ENCODE assay signal across 8 cellular contexts in genomic region chr1:25922633-25923567, GRCh38. TPM values are rescaled to one million over a fixed set of nuclear protein-coding genes. Genes with fewer than 3 reads are reported as not detected.
DNase-seq lines count a peak whose midpoint lies in the region; ATAC-seq, FAIRE-seq and TF ChIP-seq lines count a peak whose summit lies in the region.

No MANE protein-coding gene starts in this region.

- peak overlapping the region; percentile 46 to 69 (median 58) for H3K4me3 ChIP-seq in H1 (ENCODE audit: extremely low read depth in 1 of 4, insufficient read depth in 2 of 4, low read depth in 3 of 4, low read length in 4 of 4)
- peak overlapping the region; percentile 58 to 79 for H3K4me3 ChIP-seq in mesenchymal stem cell (ENCODE audit: insufficient read depth in 1 of 2, low read depth in 1 of 2, low read length in 2 of 2)

- H3K36me3 ChIP-seq in H1 (ENCODE audit: control insufficient read depth in 2 of 4, insufficient read depth in 4 of 4, low read length in 3 of 4) (no peaks in the 10 kb centered on the region), mesenchymal stem cell (ENCODE audit: control insufficient read depth in 1 of 2, insufficient read depth in 2 of 2, low read depth in 1 of 2, low read length in 2 of 2) (no peaks in the 10 kb centered on the region)

- peak in 1 of 2 experiments; percentile 51; a peak in 2 of 3 replicates for TF ChIP-seq POLR2A in H1 (IDR thresholded peaks at IDR 0.05; ENCODE audit: control extremely low read depth in 1 of 2, low read depth in 2 of 2, low read length in 2 of 2)

- H2BK5ac ChIP-seq in H1 (ENCODE audit: low read depth, low read length): peak overlapping the region; percentile 16; the same call in 1 of the 2 replicates
- H2BK5ac ChIP-seq in mesenchymal stem cell (ENCODE audit: low read depth, low read length, poor library complexity, severe bottlenecking): peak overlapping the region; percentile 80

- peak overlapping the region in 3 of 4 experiments; percentile 47 to 72 (median 52); a peak in 6 of 7 replicates for H3K9ac ChIP-seq in H1 (replicated peaks in 1 of 4; ENCODE audit: extremely low read depth in 1 of 4, low read depth in 3 of 4, low read length in 3 of 4)
- H3K9ac ChIP-seq in mesenchymal stem cell (ENCODE audit: low read length): peak overlapping the region; percentile 71

- H3K27me3 ChIP-seq in H1 (replicated peaks in 1 of 4; ENCODE audit: control insufficient read depth in 3 of 4, extremely low read depth in 1 of 4, insufficient read depth in 3 of 4, low read length in 3 of 4) (peaks cover 0 to 6% (median 2%) of the 10 kb centered on the region in 4 experiments; a peak in 4 of 7 replicates), mesenchymal stem cell (ENCODE audit: control insufficient read depth in 1 of 2, insufficient read depth in 1 of 2, low read length in 2 of 2) (peaks cover 6 to 20% of the 10 kb centered on the region in 2 experiments)

- peak overlapping the region; percentile 89 for H4K8ac ChIP-seq in H1 (ENCODE audit: extremely low read depth, insufficient read depth, low read length)
- H4K8ac ChIP-seq in mesenchymal stem cell (ENCODE audit: low read length): peak overlapping the region; percentile 79

- H2AK5ac ChIP-seq in H1 (ENCODE audit: low read depth, low read length) (no peak overlapping the region), mesenchymal stem cell (ENCODE audit: low read length, severe bottlenecking) (peak overlapping the region; percentile 57)

- no peak for TF ChIP-seq CTCF in activated CD8-positive, alpha-beta T cell treated with anti-CD3 and anti-CD28 coated beads for 36 hours (IDR thresholded peaks at IDR 0.05)
- TF ChIP-seq CTCF in H1 (IDR thresholded peaks at IDR 0.05; ENCODE audit: control extremely low read depth in 1 of 3, insufficient read depth in 1 of 3, low read depth in 1 of 3, low read length in 3 of 3): no peak

- peak overlapping the region; percentile 67 for H3K27ac Mint-ChIP-seq in activated CD8-positive, alpha-beta T cell treated with anti-CD3 and anti-CD28 coated beads for 36 hours
- H3K27ac Mint-ChIP-seq in stimulated activated naive B cell treated with anti-CD40 and anti-IgM and Interleukin-4, amounts not matched to agents 10 μg/mL and 1 μg/mL and 100 μg/mL, for 72 hours: peak overlapping the region; percentile 71

- H3K27ac ChIP-seq in H1 (ENCODE audit: low read depth, low read length): no peak overlapping the region
- peak overlapping the region; percentile 61 for H3K27ac ChIP-seq in mesenchymal stem cell (ENCODE audit: low read length, poor library complexity, severe bottlenecking)

- no peaks in the 10 kb centered on the region for H3K9me3 Mint-ChIP-seq in activated CD8-positive, alpha-beta T cell treated with anti-CD3 and anti-CD28 coated beads for 36 hours
- no peaks in the 10 kb centered on the region for H3K9me3 Mint-ChIP-seq in stimulated activated naive B cell treated with anti-CD40 and anti-IgM and Interleukin-4, amounts not matched to agents 10 μg/mL and 1 μg/mL and 100 μg/mL, for 72 hours

- H4K20me1 ChIP-seq in H1 (replicated peaks in 1 of 2; ENCODE audit: control insufficient read depth in 1 of 2, insufficient read depth in 2 of 2, low read length in 2 of 2): no peaks in the 10 kb centered on the region

- no peaks in the 10 kb centered on the region for H3K79me2 ChIP-seq in H1 (ENCODE audit: control insufficient read depth in 1 of 2, insufficient read depth in 2 of 2, low read length in 2 of 2)

- WGBS in H1 (ENCODE audit: extremely low coverage in 1 of 2, insufficient coverage in 1 of 2, insufficient read length in 1 of 2, insufficient replicate concordance in 2 of 2, low coverage in 1 of 2, low lambda C conversion rate in 2 of 2, missing lambda C conversion rate in 1 of 2), 2 experiments: 2% methylated on average over 40 of the region's 69 CpGs; no CpG with 5 or more reads in 1 of the 2 experiments
- under 1% methylated on average over 63 of the region's 69 CpGs for WGBS in mesenchymal stem cell

- H3K14ac ChIP-seq in H1 (ENCODE audit: insufficient read length): no peak overlapping the region
- H3K14ac ChIP-seq in mesenchymal stem cell (ENCODE audit: low read length in 2 of 2): peak overlapping the region in 1 of 2 experiments; percentile 64

- peak; percentile 83 for ATAC-seq in activated CD8-positive, alpha-beta T cell treated with anti-CD3 and anti-CD28 coated beads for 36 hours
- peak; percentile 82 to 84 for ATAC-seq in stimulated activated naive B cell treated with anti-CD40 and anti-IgM and Interleukin-4, amounts not matched to agents 10 μg/mL and 1 μg/mL and 100 μg/mL, for 72 hours (replicated peaks)

- no peaks in the 10 kb centered on the region for H3K36me3 Mint-ChIP-seq in activated CD8-positive, alpha-beta T cell treated with anti-CD3 and anti-CD28 coated beads for 36 hours (ENCODE audit: low read depth)
- no peaks in the 10 kb centered on the region for H3K36me3 Mint-ChIP-seq in stimulated activated naive B cell treated with anti-CD40 and anti-IgM and Interleukin-4, amounts not matched to agents 10 μg/mL and 1 μg/mL and 100 μg/mL, for 72 hours

- intact Hi-C loops in activated CD8-positive, alpha-beta T cell treated with anti-CD3 and anti-CD28 coated beads for 36 hours (cut with micrococcal nuclease): no loop called here

- CTCF ChIA-PET in activated CD8-positive, alpha-beta T cell treated with anti-CD3 and anti-CD28 coated beads for 36 hours (lab: Charles Lee): interaction anchor here (1.2 to 3.7 kb wide), 3 partner anchors 18 to 74 kb away, joined by 4 to 18 read pairs (median 8); partner anchors contain the start of gene PAFAH2
- CTCF ChIA-PET in H1 (lab: Charles Lee; ENCODE audit: partially characterized antibody): interaction anchor here (0.9 to 2.5 kb wide), 10 partner anchors 9 to 77 kb away, joined by 3 to 12 read pairs (median 4); partner anchors contain the start of gene PAFAH2

- H2BK12ac ChIP-seq in H1 (ENCODE audit: low read depth, low read length) (peak overlapping the region; percentile 52), mesenchymal stem cell (ENCODE audit: low read length in 2 of 2) (peak overlapping the region in 1 of 2 experiments; percentile 61)

- H3K4me3 Mint-ChIP-seq in activated CD8-positive, alpha-beta T cell treated with anti-CD3 and anti-CD28 coated beads for 36 hours: peak overlapping the region; percentile 68
- H3K4me3 Mint-ChIP-seq in stimulated activated naive B cell treated with anti-CD40 and anti-IgM and Interleukin-4, amounts not matched to agents 10 μg/mL and 1 μg/mL and 100 μg/mL, for 72 hours: peak overlapping the region; percentile 81 to 89

- no peak for TF ChIP-seq RAD21 in H1 (IDR thresholded peaks at IDR 0.05 in 1 of 2, conservative IDR thresholded peaks at IDR 0.05 in 1 of 2; ENCODE audit: low read depth in 2 of 2, low read length in 2 of 2)

- peak overlapping the region; percentile 92 to 99 for H3K4me2 ChIP-seq in H1 (ENCODE audit: insufficient read depth in 1 of 2, low read depth in 2 of 2, low read length in 2 of 2)
- peak overlapping the region; percentile 96 for H3K4me2 ChIP-seq in mesenchymal stem cell (ENCODE audit: low read length, poor library complexity, severe bottlenecking)

- H2BK120ac ChIP-seq in H1 (replicated peaks; ENCODE audit: low read depth, low read length) (peak overlapping the region; percentile 84), mesenchymal stem cell (ENCODE audit: low read depth, low read length) (peak overlapping the region; percentile 66)

- H3K23me2 ChIP-seq in H1 (ENCODE audit: low read depth, low read length): peaks cover 15% of the 10 kb centered on the region

- H3K79me1 ChIP-seq in H1 (ENCODE audit: low read depth, low read length) (no peaks in the 10 kb centered on the region), mesenchymal stem cell (replicated peaks; ENCODE audit: low read length, poor library complexity, severe bottlenecking) (no peaks in the 10 kb centered on the region)

- peaks cover 6% of the 10 kb centered on the region for H3K27me3 Mint-ChIP-seq in activated CD8-positive, alpha-beta T cell treated with anti-CD3 and anti-CD28 coated beads for 36 hours
- H3K27me3 Mint-ChIP-seq in stimulated activated naive B cell treated with anti-CD40 and anti-IgM and Interleukin-4, amounts not matched to agents 10 μg/mL and 1 μg/mL and 100 μg/mL, for 72 hours: peaks cover 33 to 57% of the 10 kb centered on the region in 2 donors

- peak overlapping the region; percentile 48 for H2BK20ac ChIP-seq in H1 (ENCODE audit: low read length)

- H4K91ac ChIP-seq in H1 (replicated peaks; ENCODE audit: insufficient read length, low read length): peak overlapping the region; percentile 88
- H4K91ac ChIP-seq in mesenchymal stem cell (ENCODE audit: low read length): peak overlapping the region; percentile 76

- TF ChIP-seq EP300 in H1 (IDR thresholded peaks at IDR 0.05; ENCODE audit: borderline replicate concordance in 1 of 2, low read depth in 2 of 2, low read length in 2 of 2): no peak

- H2AFZ ChIP-seq in H1 (ENCODE audit: low read length) (peak overlapping the region; percentile 88), mesenchymal stem cell (ENCODE audit: low read depth, low read length) (peak overlapping the region; percentile 95)

- H3K18ac ChIP-seq in H1 (ENCODE audit: extremely low read depth, low read length) (peak overlapping the region; percentile 76), mesenchymal stem cell (ENCODE audit: low read depth in 1 of 2, low read length in 2 of 2) (peak overlapping the region; percentile 45 to 82)

- no peak overlapping the region for H2BK15ac ChIP-seq in H1 (ENCODE audit: low read length)
- peak overlapping the region; percentile 41 for H2BK15ac ChIP-seq in mesenchymal stem cell (ENCODE audit: low read depth, poor library complexity, severe bottlenecking)

- POLR2A ChIA-PET in activated CD8-positive, alpha-beta T cell treated with anti-CD3 and anti-CD28 coated beads for 36 hours (lab: Charles Lee): interaction anchor here (0.8 to 4.1 kb wide), 13 partner anchors 10 to 374 kb away, joined by 3 to 32 read pairs (median 3); partner anchors contain the start of genes MTFR1L, PAQR7 and STMN1
- POLR2A ChIA-PET in H1 (lab: Charles Lee; ENCODE audit: partially characterized antibody): interaction anchor here (0.6 to 3.7 kb wide), 18 partner anchors 9 to 691 kb away, joined by 3 to 33 read pairs (median 5); partner anchors contain the start of genes PAFAH2, PAQR7, STMN1 and SYF2

- H3K9me3 ChIP-seq in H1 (ENCODE audit: insufficient read depth in 2 of 2, low read depth in 1 of 2, low read length in 1 of 2): no peaks in the 10 kb centered on the region
- no peaks in the 10 kb centered on the region for H3K9me3 ChIP-seq in mesenchymal stem cell (ENCODE audit: control insufficient read depth, low read length)

- H3K4ac ChIP-seq in H1 (replicated peaks; ENCODE audit: insufficient read length, low read depth, low read length): peak overlapping the region; percentile 94
- H3K4ac ChIP-seq in mesenchymal stem cell (ENCODE audit: low read depth in 1 of 2, low read length in 2 of 2): peak overlapping the region; percentile 64 to 89

- H3K4me1 ChIP-seq in H1 (replicated peaks in 1 of 4; ENCODE audit: control insufficient read depth in 3 of 4, insufficient read depth in 4 of 4, low read length in 3 of 4): peaks cover 6 to 22% (median 14%) of the 10 kb centered on the region in 4 experiments
- peaks cover 12% of the 10 kb centered on the region for H3K4me1 ChIP-seq in mesenchymal stem cell (ENCODE audit: control insufficient read depth, insufficient read depth, low read depth, low read length)

- peak overlapping the region; percentile 71 for H4K5ac ChIP-seq in H1 (ENCODE audit: insufficient read length, low read depth, low read length)

- peaks cover 26% of the 10 kb centered on the region for H3K4me1 Mint-ChIP-seq in activated CD8-positive, alpha-beta T cell treated with anti-CD3 and anti-CD28 coated beads for 36 hours (ENCODE audit: low read depth)
- peaks cover 6 to 24% of the 10 kb centered on the region in 2 donors for H3K4me1 Mint-ChIP-seq in stimulated activated naive B cell treated with anti-CD40 and anti-IgM and Interleukin-4, amounts not matched to agents 10 μg/mL and 1 μg/mL and 100 μg/mL, for 72 hours

- H3K56ac ChIP-seq in H1 (replicated peaks; ENCODE audit: insufficient read length, low read depth, low read length): peak overlapping the region; percentile 32

- H3K23ac ChIP-seq in H1 (ENCODE audit: insufficient read length): no peak overlapping the region
- no peak overlapping the region for H3K23ac ChIP-seq in mesenchymal stem cell (ENCODE audit: low read length in 2 of 2)

- no peak for FAIRE-seq in H1 (lab: Jason Lieb, UNC)

- DNase-seq in DMS153 treated with DMSO at 0.1 percent for 48 hours (lab: John Stamatoyannopoulos, UW; ENCODE audit: unreplicated experiment): peak; percentile 47
- peak; percentile 65 for DNase-seq in NCI-H1092 (lab: John Stamatoyannopoulos, UW)
- DNase-seq in activated CD8-positive, alpha-beta T cell treated with anti-CD3 and anti-CD28 coated beads for 36 hours: peak; percentile 66
- DNase-seq in H1 (ENCODE audit: low read depth in 1 of 2, low spot score in 2 of 2): peak in 1 of 2 experiments; percentile 80
- peak; percentile 33 for DNase-seq in mesenchymal stem cell
- peak; percentile 17 for DNase-seq in stimulated activated naive B cell treated with anti-CD40 and anti-IgM and Interleukin-4, amounts not matched to agents 10 μg/mL and 1 μg/mL and 100 μg/mL, for 72 hours
- DNase-seq in GM19238 (ENCODE audit: insufficient read length, low spot score): no peak
- no peak for DNase-seq in dedifferentiated amniotic fluid mesenchymal stem cell (ENCODE audit: extremely low spot score)

RNA-seq across cellular contexts. Expression of gene STMN1, which starts 16.7 kb away (rescaled TPM):
- 100 to 1,000 TPM; 487 to 493 TPM for total RNA-seq in activated CD8-positive, alpha-beta T cell treated with anti-CD3 and anti-CD28 coated beads for 36 hours
- total RNA-seq in H1 (2021; fragmentation: NEBNext Ultra II Directional; extraction: Animal tissue kit (Norgen Biotek cat#: 25700)): 561 and 564 TPM in 2 replicates
- 78.4 and 116 TPM in 2 replicates for polyA plus RNA-seq in H1 (2011; rRNA removed)
- 189 TPM for polyA plus RNA-seq in H1 (2011; cell fraction: cytosol; rRNA removed)
- 60.2 TPM for polyA plus RNA-seq in H1 (2011; cell fraction: nucleus; rRNA removed)
- 352 to 483 TPM (median 373 TPM) in 4 replicates for polyA plus RNA-seq in H1 (2012, experiment 1 of 2)
- polyA plus RNA-seq in H1 (2012, experiment 2 of 2): 113 TPM
- polyA plus RNA-seq in H1 (2013, experiment 1 of 2): 403 TPM
- polyA plus RNA-seq in H1 (2013, experiment 2 of 2): 416 TPM
- polyA minus RNA-seq in H1 (2011; rRNA and poly(A)+ RNA removed): 28.0 and 32.8 TPM in 2 replicates
- polyA minus RNA-seq in H1 (2011; cell fraction: cytosol; rRNA and poly(A)+ RNA removed): 51.4 TPM
- 64.6 TPM for polyA minus RNA-seq in H1 (2011; cell fraction: nucleus; rRNA and poly(A)+ RNA removed)
- 158 TPM for polyA plus RNA-seq in mesenchymal stem cell (2013, experiment 1 of 2)
- 158 TPM for polyA plus RNA-seq in mesenchymal stem cell (2013, experiment 2 of 2)

RNA-seq across cellular contexts. Expression of gene PAQR7, which starts 47.4 kb away (rescaled TPM):
- total RNA-seq in activated CD8-positive, alpha-beta T cell treated with anti-CD3 and anti-CD28 coated beads for 36 hours: 1 to 10 TPM; 6.8 to 8.0 TPM
- total RNA-seq in H1 (2021; fragmentation: NEBNext Ultra II Directional; extraction: Animal tissue kit (Norgen Biotek cat#: 25700)): 7.3 and 7.7 TPM in 2 replicates
- polyA plus RNA-seq in H1 (2011; rRNA removed): 7.4 and 9.0 TPM in 2 replicates
- polyA plus RNA-seq in H1 (2011; cell fraction: cytosol; rRNA removed): 6.5 TPM
- polyA plus RNA-seq in H1 (2011; cell fraction: nucleus; rRNA removed): 6.1 TPM
- 6.2 to 8.2 TPM (median 7.5 TPM) in 4 replicates for polyA plus RNA-seq in H1 (2012, experiment 1 of 2)
- polyA plus RNA-seq in H1 (2012, experiment 2 of 2): 6.0 TPM
- 7.1 TPM for polyA plus RNA-seq in H1 (2013, experiment 1 of 2)
- polyA plus RNA-seq in H1 (2013, experiment 2 of 2): 8.3 TPM
- polyA minus RNA-seq in H1 (2011; rRNA and poly(A)+ RNA removed): 10.1 and 10.5 TPM in 2 replicates
- polyA minus RNA-seq in H1 (2011; cell fraction: cytosol; rRNA and poly(A)+ RNA removed): 7.6 TPM
- 4.5 TPM for polyA minus RNA-seq in H1 (2011; cell fraction: nucleus; rRNA and poly(A)+ RNA removed)
- 10.5 TPM for polyA plus RNA-seq in mesenchymal stem cell (2013, experiment 1 of 2)
- polyA plus RNA-seq in mesenchymal stem cell (2013, experiment 2 of 2): 10.0 TPM

Comparison
In these comparisons a context has a peak if more than half of its experiments do, and no peak if none do; other contexts are left out.
1. DNase-seq: peak in DMS153 treated with DMSO at 0.1 percent for 48 hours (single experiment), NCI-H1092 (single experiment), activated CD8-positive, alpha-beta T cell treated with anti-CD3 and anti-CD28 coated beads for 36 hours (single experiment), mesenchymal stem cell (single experiment) and stimulated activated naive B cell treated with anti-CD40 and anti-IgM and Interleukin-4, amounts not matched to agents 10 μg/mL and 1 μg/mL and 100 μg/mL, for 72 hours (single experiment); none in GM19238 (single experiment) and dedifferentiated amniotic fluid mesenchymal stem cell (single experiment).